ENCODE assay signal across 25 cellular contexts in the genomic region with DNA sequence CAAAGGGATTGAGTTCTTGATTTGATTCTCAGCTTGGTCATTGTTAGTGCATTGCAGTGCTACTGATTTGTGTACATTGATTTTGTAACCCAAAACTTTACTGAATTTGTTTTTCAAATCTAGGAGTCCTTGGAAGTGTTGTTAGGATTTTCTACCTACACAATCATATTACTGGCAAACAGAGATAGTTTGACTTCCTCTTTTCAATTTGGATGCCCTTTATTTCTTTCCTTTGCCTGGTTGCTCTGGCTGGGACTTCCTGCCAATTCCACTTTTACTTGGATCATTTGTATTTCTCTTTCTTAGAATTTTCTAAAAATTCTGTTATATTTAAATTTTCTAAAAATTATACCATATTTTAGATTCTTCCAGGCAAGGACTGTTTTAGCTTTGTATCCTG.
"Had no signal": no experiment of that assay in that cellular context is flagged by ENCODE, and none has a peak within 500 bp of the region (broad histone marks: within the 10 kb centered on the region; RNA-seq: fewer than 3 reads in every experiment).

No MANE protein-coding gene starts in this region.

- H3K9me3 ChIP-seq: ovary, psoas muscle, right lobe of liver, thoracic aorta, thyroid gland, upper lobe of left lung, vagina had no signal

- H3K36me3 ChIP-seq: ovary, right lobe of liver, thoracic aorta, thyroid gland, upper lobe of left lung had no signal

- H3K4me1 ChIP-seq: neural progenitor cell, parathyroid adenoma, psoas muscle, right lobe of liver, stomach, tibial nerve, upper lobe of left lung, vagina had no signal

- FAIRE-seq: urothelium cell line had no signal

- H3K27me3 ChIP-seq: neural progenitor cell, ovary, right lobe of liver, stomach, thyroid gland, tibial nerve, upper lobe of left lung, vagina had no signal

- H3K27ac ChIP-seq: neural progenitor cell, ovary, parathyroid adenoma, psoas muscle, right lobe of liver, skin epidermis, stomach, thoracic aorta, thyroid gland, tibial nerve, upper lobe of left lung, vagina had no signal

- DNase-seq: natural killer cell; occipital lobe; ovary; posterior cingulate gyrus; psoas muscle; right cardiac atrium; right lobe of liver; stimulated activated CD4-positive, alpha-beta T cell treated with anti-CD3 and anti-CD28 coated beads, Interleukin-15, amount 100 ng/mL, for 24 hours; stimulated activated CD4-positive, alpha-beta T cell treated with anti-CD3 and anti-CD28 coated beads, Interleukin-2, amount 100 ng/mL, for 24 hours; stimulated activated CD4-positive, alpha-beta T cell treated with anti-CD3 and anti-CD28 coated beads, Interleukin-2, amount 100 ng/mL, for 48 hours; stimulated activated CD4-positive, alpha-beta T cell treated with anti-CD3 and anti-CD28 coated beads, Interleukin-4, amount 100 ng/mL, for 24 hours; stimulated activated naive B cell treated with anti-CD40 and anti-IgM and Interleukin-4, amounts not matched to agents 10 μg/mL and 1 μg/mL and 100 μg/mL, for 72 hours; stimulated activated naive CD4-positive, alpha-beta T cell treated with Interleukin-2 at 50 U/mL for 16 hours; stomach; thyroid gland; trophoblast cell; upper lobe of left lung had no signal

- ATAC-seq: natural killer cell; psoas muscle; right cardiac atrium; right lobe of liver; stimulated activated effector memory CD8-positive, alpha-beta T cell treated with anti-CD3 and anti-CD28 coated beads, Interleukin-12 subunit alpha, Interleukin-12 subunit beta, amount 100 ng/mL, for 72 hours; stimulated activated naive B cell treated with anti-CD40 and anti-IgM and Interleukin-4, amounts not matched to agents 10 μg/mL and 1 μg/mL and 100 μg/mL, for 72 hours had no signal

- H3K4me3 ChIP-seq: neural progenitor cell, ovary, psoas muscle, right lobe of liver, skin epidermis, stomach, thoracic aorta, thyroid gland, tibial nerve, upper lobe of left lung, vagina had no signal

- H3K9ac ChIP-seq: neural progenitor cell, parathyroid adenoma had no signal

- H3K4me2 ChIP-seq: neural progenitor cell had no signal

- H2AFZ ChIP-seq: neural progenitor cell, parathyroid adenoma had no signal
